ENCODE assay signal across 9 cellular contexts in the genomic region with DNA sequence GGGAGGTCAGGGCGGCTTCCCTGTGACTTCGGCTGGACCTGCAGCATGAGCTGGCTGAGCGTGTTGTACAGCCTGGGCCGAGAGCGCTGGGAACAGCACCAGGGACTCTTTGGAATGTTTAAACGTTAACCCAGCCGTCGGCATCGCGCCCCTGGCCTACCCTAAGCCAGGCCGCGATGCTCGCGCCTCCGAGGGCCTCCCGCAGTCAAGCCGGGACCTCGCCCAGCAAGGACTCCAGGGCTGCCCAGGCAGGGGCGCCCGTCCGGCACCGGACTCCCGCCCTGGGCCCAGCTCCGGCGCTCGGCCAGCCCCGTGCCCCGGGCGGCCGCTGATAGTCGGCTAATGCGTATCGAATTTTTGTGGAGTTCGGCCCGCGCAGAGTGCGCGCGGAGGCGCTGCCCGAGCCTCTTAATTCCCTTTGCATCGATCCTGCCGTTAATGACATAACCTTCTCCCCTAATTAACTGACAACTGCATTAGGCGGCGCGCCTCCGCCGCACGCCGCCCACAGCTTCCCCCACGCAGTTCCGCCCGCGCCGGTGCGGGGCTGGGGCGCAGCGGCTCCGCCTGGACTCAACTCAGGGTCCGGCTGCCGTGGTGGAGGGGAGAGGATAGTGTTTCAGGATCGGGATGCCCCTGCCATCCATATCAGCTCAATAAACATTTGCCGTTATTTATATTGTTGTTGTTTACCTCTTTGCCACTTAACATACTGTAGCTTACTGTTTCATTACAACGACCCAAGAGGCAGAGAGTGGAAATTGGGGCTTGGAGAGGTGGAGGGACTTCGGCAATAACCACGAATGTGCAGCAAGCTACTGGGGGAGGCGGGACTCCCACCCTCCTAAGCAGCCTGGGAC. TPM values are rescaled to one million over a fixed set of nuclear protein-coding genes. Genes with fewer than 3 reads are reported as not detected.
DNase-seq lines count a peak whose midpoint lies in the region; ATAC-seq, FAIRE-seq and TF ChIP-seq lines count a peak whose summit lies in the region.
"Had no signal": no experiment of that assay in that cellular context is flagged by ENCODE, and none has a peak within 500 bp of the region (broad histone marks: within the 10 kb centered on the region; RNA-seq: fewer than 3 reads in every experiment).

No MANE protein-coding gene starts in this region.

- H3K4me3 ChIP-seq in NB4 (ENCODE audit: low read depth, low read length) (peak overlapping the region; percentile 44), colonic mucosa (peak overlapping the region; percentile 35), HepG2 (replicated peaks in 1 of 3; ENCODE audit: insufficient read depth in 1 of 3, low read depth in 2 of 3, low read length in 3 of 3) (peak overlapping the region in 1 of 3 experiments; percentile 39; a peak in 2 of 6 replicates), suprapubic skin (peak overlapping the region; percentile 57)

- TF ChIP-seq POLR2A in NB4 (IDR thresholded peaks at IDR 0.05; ENCODE audit: extremely low read depth, insufficient read length) = peak; percentile 53
- TF ChIP-seq POLR2A in HepG2 (IDR thresholded peaks at IDR 0.05; ENCODE audit: insufficient read depth in 1 of 2, low read depth in 2 of 2, low read length in 2 of 2) = no peak
- no peak for TF ChIP-seq POLR2A in suprapubic skin (IDR thresholded peaks at IDR 0.05)

- FAIRE-seq in D721Med (lab: Jason Lieb, UNC) (no peak), HepG2 (lab: Jason Lieb, UNC) (peak; percentile 34)
- FAIRE-seq: endometrium had no signal

- in situ Hi-C loops in HepG2 (cut with HindIII; ENCODE audit: extremely low pct_ligation_motif_present, low pct_unique_long_range_greater_than_20kb) = no loop called here

- H4K20me1 ChIP-seq in HepG2 (ENCODE audit: insufficient read depth, low read length) = no peaks in the 10 kb centered on the region

- CTCF ChIA-PET in HepG2 (lab: Yijun Ruan, JAX; ENCODE audit: low intra/inter-chr PET ratio, low total read pairs) = no interaction called here

- H3K4me1 ChIP-seq in colonic mucosa = no peaks in the 10 kb centered on the region
- peaks cover 51% of the 10 kb centered on the region for H3K4me1 ChIP-seq in HepG2 (ENCODE audit: insufficient read depth, low read length)
- peaks cover 12% of the 10 kb centered on the region for H3K4me1 ChIP-seq in suprapubic skin

- H3K27me3 ChIP-seq in colonic mucosa (peaks cover 28% of the 10 kb centered on the region), HepG2 (ENCODE audit: control insufficient read depth in 1 of 2, insufficient read depth in 2 of 2, low read length in 2 of 2) (peaks cover 0 to 26% of the 10 kb centered on the region in 2 experiments; a peak in 3 of 5 replicates), suprapubic skin (peaks cover 30% of the 10 kb centered on the region)

- no peak for TF ChIP-seq CTCF in D721Med (IDR thresholded peaks at IDR 0.05; ENCODE audit: insufficient read depth, missing control alignments)
- TF ChIP-seq CTCF in NB4 (IDR thresholded peaks at IDR 0.05; ENCODE audit: low read depth, low read length) = no peak
- no peak for TF ChIP-seq CTCF in colonic mucosa (IDR thresholded peaks at IDR 0.05)
- no peak; the same call in 1 of the 2 replicates for TF ChIP-seq CTCF in HepG2 (CRISPR knock-in tag; IDR thresholded peaks at IDR 0.05)
- TF ChIP-seq CTCF in suprapubic skin (IDR thresholded peaks at IDR 0.05) = no peak

- BruUV-seq in HepG2 (replicated peaks; lab: Mats Ljungman, UMichigan) = no TSS peak

- peak overlapping the region; percentile 59 for H3K4me2 ChIP-seq in HepG2 (ENCODE audit: low read depth, low read length)

- H3K9me3 ChIP-seq in colonic mucosa = no peaks in the 10 kb centered on the region
- no peaks in the 10 kb centered on the region for H3K9me3 ChIP-seq in HepG2 (ENCODE audit: low read length)
- no peaks in the 10 kb centered on the region for H3K9me3 ChIP-seq in suprapubic skin

- TF ChIP-seq EP300 in HepG2 (IDR thresholded peaks at IDR 0.05; ENCODE audit: low read depth in 2 of 2, low read length in 2 of 2) (no peak), HepG2 (CRISPR knock-in tag; IDR thresholded peaks at IDR 0.05; ENCODE audit: borderline replicate concordance) (no peak), suprapubic skin (IDR thresholded peaks at IDR 0.05) (no peak)

- DNase-seq in D721Med (ENCODE audit: insufficient read length, low spot score) (peak; percentile 62), NB4 (ENCODE audit: low read depth) (peak; percentile 78), colonic mucosa (no peak), HepG2 (ENCODE audit: low spot score) (peak; percentile 15), suprapubic skin (ENCODE audit: low spot score in 2 of 2) (no peak), NCI-H226 (no peak), SHP77 (lab: John Stamatoyannopoulos, UW) (no peak), amniotic stem cell (lab: John Stamatoyannopoulos, UW) (no peak)

- H3K36me3 ChIP-seq in colonic mucosa = no peaks in the 10 kb centered on the region
- H3K36me3 ChIP-seq in HepG2 (replicated peaks in 1 of 2; ENCODE audit: control insufficient read depth in 1 of 2, insufficient read depth in 2 of 2, low read length in 2 of 2) = no peaks in the 10 kb centered on the region
- H3K36me3 ChIP-seq in suprapubic skin = no peaks in the 10 kb centered on the region

- ATAC-seq in HepG2 = peak; percentile 81

- POLR2A ChIA-PET in HepG2 (lab: Yijun Ruan, JAX) = interaction anchor here (0.9 kb wide), 1 partner anchor 29 kb away, joined by 4 read pairs; a partner anchor contains a TSS

- intact Hi-C loops in colonic mucosa (cut with DNase I) = no loop called here
- intact Hi-C loops in HepG2 (cut with micrococcal nuclease; ENCODE audit: unreplicated experiment) = no loop called here

- no peaks in the 10 kb centered on the region for H3K79me2 ChIP-seq in HepG2 (ENCODE audit: insufficient read depth, low read length)

- H3K27ac ChIP-seq in colonic mucosa (no peak overlapping the region), HepG2 (ENCODE audit: extremely low read length, insufficient read depth, low read length) (no peak overlapping the region), suprapubic skin (no peak overlapping the region)

- H3K9ac ChIP-seq in colonic mucosa (ENCODE audit: low read depth in 2 of 2, low read length in 2 of 2) = peak overlapping the region in 1 of 2 donors; percentile 30
- no peak overlapping the region for H3K9ac ChIP-seq in HepG2 (ENCODE audit: insufficient read depth, low read depth, low read length)

- 73% methylated on average over 43 of the region's 67 CpGs for WGBS in HepG2 (ENCODE audit: low lambda C conversion rate)
- 5% methylated on average over 54 of the region's 67 CpGs for WGBS in suprapubic skin

- TF ChIP-seq RAD21 in HepG2 (CRISPR knock-in tag; IDR thresholded peaks at IDR 0.05) = no peak

- no peak overlapping the region for H2AFZ ChIP-seq in HepG2 (ENCODE audit: low read length)

RNA-seq across cellular contexts. Expression of a gene that starts 28.8 kb away (rescaled TPM):
- total RNA-seq in colonic mucosa (10 to 100 TPM; 23.5 to 27.3 TPM), HepG2 (2016; rRNA removed; fragmentation: Illumina TruSeq; extraction: Trizol) (47.7 and 64.2 TPM in 2 replicates), suprapubic skin (10 to 100 TPM; 17.9 to 30.6 (median 22.2) TPM)
- 5.3 and 5.6 TPM in 2 replicates for total RNA-seq in HepG2 (2016; cell fraction: cytosol; rRNA removed; fragmentation: Illumina TruSeq; extraction: Trizol; ENCODE audit: low read depth)
- 47.3 and 67.7 TPM in 2 replicates for total RNA-seq in HepG2 (2016; cell fraction: insoluble cytoplasmic fraction; rRNA removed; fragmentation: Illumina TruSeq; extraction: Trizol)
- total RNA-seq in HepG2 (2016; cell fraction: membrane; rRNA removed; fragmentation: Illumina TruSeq; extraction: Trizol) = 10.9 and 12.4 TPM in 2 replicates
- 35.4 and 36.8 TPM in 2 replicates for total RNA-seq in HepG2 (2016; cell fraction: nucleus; rRNA removed; fragmentation: Illumina TruSeq; extraction: Trizol)
- 28.2 and 38.3 TPM in 2 replicates for polyA plus RNA-seq in HepG2 (2011; rRNA removed)
- polyA plus RNA-seq in HepG2 (2011; cell fraction: cytosol; rRNA removed) = 17.0 and 23.7 TPM in 2 replicates
- 30.2 and 33.3 TPM in 2 replicates for polyA plus RNA-seq in HepG2 (2011; cell fraction: nucleus; rRNA removed)
- polyA plus RNA-seq in HepG2 (2012) = 18.0 and 25.9 TPM in 2 replicates
- polyA plus RNA-seq in HepG2 (2016; cell fraction: cytosol; fragmentation: Illumina TruSeq; extraction: Trizol; ENCODE audit: low read depth) = 1.9 and 2.4 TPM in 2 replicates
- 58.9 and 61.5 TPM in 2 replicates for polyA plus RNA-seq in HepG2 (2016; cell fraction: insoluble cytoplasmic fraction; fragmentation: Illumina TruSeq; extraction: Trizol; ENCODE audit: low read depth)
- polyA plus RNA-seq in HepG2 (2016; cell fraction: membrane; fragmentation: Illumina TruSeq; extraction: Trizol; ENCODE audit: low read depth) = 6.1 and 7.0 TPM in 2 replicates
- polyA plus RNA-seq in HepG2 (2016; cell fraction: nucleus; fragmentation: Illumina TruSeq; extraction: Trizol; ENCODE audit: insufficient read depth, low read depth) = 46.3 and 48.4 TPM in 2 replicates
- polyA minus RNA-seq in HepG2 (2011; rRNA and poly(A)+ RNA removed; ENCODE audit: low replicate concordance) = 36.7 and 39.6 TPM in 2 replicates
- 17.8 and 19.5 TPM in 2 replicates for polyA minus RNA-seq in HepG2 (2011; cell fraction: cytosol; rRNA and poly(A)+ RNA removed)
- 42.4 and 60.0 TPM in 2 replicates for polyA minus RNA-seq in HepG2 (2011; cell fraction: nucleus; rRNA and poly(A)+ RNA removed)

RNA-seq across cellular contexts. Expression of a gene that starts 32.5 kb away (rescaled TPM):
- 1 to 10 TPM in 1 of 2 donors, under 1 TPM in 1; 0.72 to 1.8 TPM for total RNA-seq in colonic mucosa
- total RNA-seq in HepG2 (2016; rRNA removed; fragmentation: Illumina TruSeq; extraction: Trizol) = 0.10 and 0.27 TPM in 2 replicates
- total RNA-seq in HepG2 (2016; cell fraction: cytosol; rRNA removed; fragmentation: Illumina TruSeq; extraction: Trizol; ENCODE audit: low read depth) = not detected in 2 replicates
- 0.24 TPM in 1 of 2 replicates, not detected in the other for total RNA-seq in HepG2 (2016; cell fraction: insoluble cytoplasmic fraction; rRNA removed; fragmentation: Illumina TruSeq; extraction: Trizol)
- 0.14 and 0.28 TPM in 2 replicates for total RNA-seq in HepG2 (2016; cell fraction: membrane; rRNA removed; fragmentation: Illumina TruSeq; extraction: Trizol)
- 0.31 and 0.47 TPM in 2 replicates for total RNA-seq in HepG2 (2016; cell fraction: nucleus; rRNA removed; fragmentation: Illumina TruSeq; extraction: Trizol)
- 0.30 and 0.48 TPM in 2 replicates for polyA plus RNA-seq in HepG2 (2011; rRNA removed)
- polyA plus RNA-seq in HepG2 (2011; cell fraction: cytosol; rRNA removed) = 0.33 and 0.40 TPM in 2 replicates
- polyA plus RNA-seq in HepG2 (2011; cell fraction: nucleus; rRNA removed) = 0.19 and 0.28 TPM in 2 replicates
- polyA plus RNA-seq in HepG2 (2012) = 0.43 and 0.91 TPM in 2 replicates
- 0.18 and 0.20 TPM in 2 replicates for polyA plus RNA-seq in HepG2 (2016; cell fraction: cytosol; fragmentation: Illumina TruSeq; extraction: Trizol; ENCODE audit: low read depth)
- 0.34 and 0.48 TPM in 2 replicates for polyA plus RNA-seq in HepG2 (2016; cell fraction: insoluble cytoplasmic fraction; fragmentation: Illumina TruSeq; extraction: Trizol; ENCODE audit: low read depth)
- polyA plus RNA-seq in HepG2 (2016; cell fraction: membrane; fragmentation: Illumina TruSeq; extraction: Trizol; ENCODE audit: low read depth) = 0.33 and 0.35 TPM in 2 replicates
- polyA plus RNA-seq in HepG2 (2016; cell fraction: nucleus; fragmentation: Illumina TruSeq; extraction: Trizol; ENCODE audit: insufficient read depth, low read depth) = 0.73 and 1.1 TPM in 2 replicates
- polyA minus RNA-seq in HepG2 (2011; rRNA and poly(A)+ RNA removed; ENCODE audit: low replicate concordance) = 0.32 and 0.44 TPM in 2 replicates
- not detected in 2 replicates for polyA minus RNA-seq in HepG2 (2011; cell fraction: cytosol; rRNA and poly(A)+ RNA removed)
- polyA minus RNA-seq in HepG2 (2011; cell fraction: nucleus; rRNA and poly(A)+ RNA removed) = not detected in 2 replicates
- total RNA-seq in suprapubic skin = 1 to 10 TPM in 2 of 4 donors, under 1 TPM in 1, not detected in 1; 0.85 to 2.0 (median 1.1) TPM

Comparison
In these comparisons a context has a peak if more than half of its experiments do, and no peak if none do; other contexts are left out.
1. DNase-seq: peak in D721Med (single experiment), NB4 (single experiment) and HepG2 (single experiment); none in colonic mucosa (single experiment), suprapubic skin (0 of 2), NCI-H226 (single experiment), SHP77 (0 of 2) and amniotic stem cell (single experiment).